In the genomic region with DNA sequence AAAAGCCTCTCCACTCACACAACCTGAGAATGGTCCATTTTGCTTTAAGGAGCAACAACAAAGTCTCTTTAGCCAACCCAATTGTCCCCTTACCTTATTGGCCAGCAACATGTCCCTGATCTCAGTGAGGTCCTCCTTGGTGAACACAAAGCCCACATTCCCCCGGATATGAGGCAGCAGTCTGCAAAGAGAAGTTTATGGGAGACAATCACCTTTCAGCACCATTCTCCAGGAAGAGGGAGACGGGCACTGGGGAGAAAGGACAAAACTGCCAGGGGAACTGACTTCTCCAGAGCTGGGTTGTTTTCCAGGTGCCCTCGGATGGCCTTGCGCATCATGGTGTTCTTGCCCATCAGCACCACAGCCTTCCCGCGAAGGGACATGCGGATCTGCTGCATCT, we compare ENCODE assay signal across 10 cellular contexts. TPM values are rescaled to one million over a fixed set of nuclear protein-coding genes. Genes with fewer than 3 reads are reported as not detected.
DNase-seq lines count a peak whose midpoint lies in the region; ATAC-seq, FAIRE-seq and TF ChIP-seq lines count a peak whose summit lies in the region.
"Had no signal": no experiment of that assay in that cellular context is flagged by ENCODE, and none has a peak within 500 bp of the region (broad histone marks: within the 10 kb centered on the region; RNA-seq: fewer than 3 reads in every experiment).

No MANE protein-coding gene starts in this region.

- no peaks in the 10 kb centered on the region for H3K9me3 Mint-ChIP-seq in endodermal cell

- no peak for DNase-seq in Panc1 (ENCODE audit: low read depth, low spot score)
- DNase-seq in endodermal cell: peak; percentile 52
- peak in 1 of 2 donors; percentile 46 for DNase-seq in gastrocnemius medialis
- DNase-seq in SW480 (ENCODE audit: low spot score): no peak
- no peak for DNase-seq in D721Med (ENCODE audit: insufficient read length, low spot score)
- DNase-seq in 8988T: no peak

- no peak for TF ChIP-seq CTCF in GM12875 (IDR thresholded peaks at IDR 0.05; ENCODE audit: borderline replicate concordance, insufficient read depth, low read depth, low read length)
- TF ChIP-seq CTCF in Panc1 (IDR thresholded peaks at IDR 0.05): no peak
- TF ChIP-seq CTCF in endodermal cell (conservative IDR thresholded peaks at IDR 0.05): no peak
- TF ChIP-seq CTCF in gastrocnemius medialis (IDR thresholded peaks at IDR 0.05 in 4 of 5, conservative IDR thresholded peaks at IDR 0.05 in 1 of 5): no peak
- TF ChIP-seq CTCF in D721Med (IDR thresholded peaks at IDR 0.05; ENCODE audit: insufficient read depth, missing control alignments): no peak

- in situ Hi-C loops in Panc1 (cut with HindIII; ENCODE audit: low pct_unique_long_range_greater_than_20kb, low sequenced_read_pairs) (no loop called here), gastrocnemius medialis (cut with MboI; ENCODE audit: low sequenced_read_pairs in 4 of 4) (no loop called here)

- H3K27me3 ChIP-seq in Panc1 (ENCODE audit: control insufficient read depth, insufficient read depth, low read length): no peaks in the 10 kb centered on the region
- H3K27me3 ChIP-seq in endodermal cell (ENCODE audit: control insufficient read depth, insufficient read depth, low read length, poor library complexity, severe bottlenecking): no peaks in the 10 kb centered on the region
- H3K27me3 ChIP-seq in gastrocnemius medialis: no peaks in the 10 kb centered on the region

- WGBS in endodermal cell (ENCODE audit: insufficient coverage in 1 of 2, insufficient read length in 1 of 2), 2 experiments: 96% methylated on average over 3 to 7 of the region's 7 CpGs

- peaks cover 23% of the 10 kb centered on the region for H3K36me3 ChIP-seq in Panc1 (ENCODE audit: control insufficient read depth, insufficient read depth, low read length)
- H3K36me3 ChIP-seq in endodermal cell (ENCODE audit: control insufficient read depth, insufficient read depth, low read length): peaks cover 49% of the 10 kb centered on the region
- H3K36me3 ChIP-seq in gastrocnemius medialis: peaks cover 0 to 35% of the 10 kb centered on the region in 2 donors

- CTCF ChIA-PET in Panc1 (lab: Charles Lee): no interaction called here

- intact Hi-C loops in Panc1 (cut with micrococcal nuclease; ENCODE audit: unreplicated experiment): no loop called here
- intact Hi-C loops in gastrocnemius medialis (cut with DNase I; ENCODE audit: low total_unique reads): no loop called here

- peak overlapping the region; percentile 100 for H3K9ac ChIP-seq in endodermal cell (ENCODE audit: extremely low read depth, low read length, poor library complexity, severe bottlenecking)

- peaks cover 33% of the 10 kb centered on the region for H3K4me1 ChIP-seq in Panc1 (ENCODE audit: control insufficient read depth, insufficient read depth, low read length)
- H3K4me1 ChIP-seq in endodermal cell (ENCODE audit: control insufficient read depth, insufficient read depth, low read length): no peaks in the 10 kb centered on the region
- peaks cover 27 to 31% of the 10 kb centered on the region in 2 donors for H3K4me1 ChIP-seq in gastrocnemius medialis

- H3K4me3 Mint-ChIP-seq in endodermal cell: peak overlapping the region; percentile 95

- TF ChIP-seq POLR2A in gastrocnemius medialis (IDR thresholded peaks at IDR 0.05): no peak

- H3K4me1 Mint-ChIP-seq in endodermal cell: peaks cover 16% of the 10 kb centered on the region

- BruUV-seq in Panc1 (replicated peaks; lab: Mats Ljungman, UMichigan): TSS peak; percentile 79

- POLR2A ChIA-PET in Panc1 (lab: Charles Lee): no interaction called here

- no peak for FAIRE-seq in D721Med (lab: Jason Lieb, UNC)
- FAIRE-seq: urothelium cell line had no signal

- H3K9me3 ChIP-seq in Panc1 (ENCODE audit: control insufficient read depth, insufficient read depth, low read depth, low read length): no peaks in the 10 kb centered on the region
- no peaks in the 10 kb centered on the region for H3K9me3 ChIP-seq in endodermal cell (ENCODE audit: control insufficient read depth, low read length)
- H3K9me3 ChIP-seq in gastrocnemius medialis: no peaks in the 10 kb centered on the region

- ATAC-seq in Panc1 (no peak), gastrocnemius medialis (no peak), GM18498 (IDR thresholded peaks at IDR 0.05; ENCODE audit: unreplicated experiment) (no peak)
- ATAC-seq: left lobe of liver had no signal

- H3K27ac ChIP-seq in Panc1 (ENCODE audit: low read length) (peak overlapping the region; percentile 98), endodermal cell (ENCODE audit: low read depth, low read length) (no peak overlapping the region), gastrocnemius medialis (peak overlapping the region; percentile 93 to 97 (median 96))

- H3K27me3 Mint-ChIP-seq in endodermal cell (ENCODE audit: insufficient read depth): no peaks in the 10 kb centered on the region

- H3K36me3 Mint-ChIP-seq in endodermal cell (ENCODE audit: low read depth): peaks cover 48% of the 10 kb centered on the region

- H3K27ac Mint-ChIP-seq in endodermal cell: peak overlapping the region; percentile 99

- H3K4me3 ChIP-seq in GM12875 (ENCODE audit: low read depth, low read length) (peak overlapping the region; percentile 93), Panc1 (ENCODE audit: low read depth in 2 of 2, low read length in 2 of 2) (peak overlapping the region; percentile 76 to 88), endodermal cell (ENCODE audit: low read length) (peak overlapping the region; percentile 100), gastrocnemius medialis (peak overlapping the region; percentile 65 to 98 (median 84))

RNA-seq across cellular contexts. Expression of gene RPLP0, which starts 1.9 kb away (rescaled TPM):
- total RNA-seq in Panc1 (2021; ENCODE audit: unreplicated experiment): 2,628 TPM
- 4,062 TPM for polyA plus RNA-seq in Panc1 (2012; ENCODE audit: insufficient read length)
- total RNA-seq in endodermal cell: 1,000 to 10,000 TPM; 2,153 to 2,485 TPM
- 3,202 TPM for polyA plus RNA-seq in endodermal cell (2013, experiment 1 of 2)
- polyA plus RNA-seq in endodermal cell (2013, experiment 2 of 2): 2,907 TPM
- 1,000 to 10,000 TPM; 2,008 to 3,982 (median 3,189) TPM for total RNA-seq in gastrocnemius medialis

RNA-seq across cellular contexts. Expression of gene GCN1, which starts 4.5 kb away (rescaled TPM):
- total RNA-seq in Panc1 (2021; ENCODE audit: unreplicated experiment) (175 TPM), endodermal cell (100 to 1,000 TPM; 133 to 143 TPM), gastrocnemius medialis (10 to 100 TPM; 58.2 to 99.7 (median 87.4) TPM)
- polyA plus RNA-seq in Panc1 (2012; ENCODE audit: insufficient read length): 125 TPM
- polyA plus RNA-seq in endodermal cell (2013, experiment 1 of 2): 51.2 TPM
- polyA plus RNA-seq in endodermal cell (2013, experiment 2 of 2): 52.7 TPM
